2 cellular contexts compared by ENCODE assay signal in the genomic region with DNA sequence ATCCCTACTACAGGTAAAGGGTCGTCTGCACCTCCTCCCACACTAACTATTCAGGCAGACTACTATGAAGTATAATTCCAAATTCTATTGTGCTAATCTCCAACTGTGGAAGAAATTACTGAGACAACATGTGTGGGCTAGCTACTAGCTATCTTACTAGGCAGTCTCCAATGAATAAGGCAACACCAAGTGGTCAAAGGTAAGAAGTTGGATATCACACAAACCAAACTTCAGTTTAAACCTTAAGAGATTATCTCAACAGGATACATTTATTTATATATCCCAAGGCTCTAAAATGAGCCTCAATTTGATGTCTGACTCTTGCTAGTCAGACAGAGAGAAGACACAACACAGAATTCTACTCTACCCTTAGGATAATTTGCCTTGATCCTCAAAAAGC.
TF ChIP-seq lines count a peak whose summit lies in the region.

No MANE protein-coding gene starts in this region.

TF ChIP-seq in IMR-90, 13 proteins besides CTCF, POLR2A, EP300 and RAD21:
- TF ChIP-seq MAFK (IDR thresholded peaks at IDR 0.05; ENCODE audit: low read depth, low read length) (no peak), BHLHE40 (IDR thresholded peaks at IDR 0.05; ENCODE audit: low read depth, low read length) (no peak), SMC3 (IDR thresholded peaks at IDR 0.05; ENCODE audit: low read depth, low read length) (no peak), FOS (IDR thresholded peaks at IDR 0.05; ENCODE audit: low read depth, low read length) (no peak), CHD1 (IDR thresholded peaks at IDR 0.05; ENCODE audit: low read depth, low read length) (no peak), RFX5 (IDR thresholded peaks at IDR 0.05; ENCODE audit: low read depth, low read length) (no peak), NFE2L2 (IDR thresholded peaks at IDR 0.05; ENCODE audit: low read depth, low read length) (no peak), MAZ (IDR thresholded peaks at IDR 0.05; ENCODE audit: borderline replicate concordance, low read depth, low read length) (no peak), MXI1 (IDR thresholded peaks at IDR 0.05; ENCODE audit: borderline replicate concordance, low read depth, low read length) (no peak), RCOR1 (IDR thresholded peaks at IDR 0.05; ENCODE audit: insufficient replicate concordance, low read length) (no peak), CEBPB (IDR thresholded peaks at IDR 0.05; ENCODE audit: low read depth, low read length) (no peak)
- TF ChIP-seq, protein P1, sequence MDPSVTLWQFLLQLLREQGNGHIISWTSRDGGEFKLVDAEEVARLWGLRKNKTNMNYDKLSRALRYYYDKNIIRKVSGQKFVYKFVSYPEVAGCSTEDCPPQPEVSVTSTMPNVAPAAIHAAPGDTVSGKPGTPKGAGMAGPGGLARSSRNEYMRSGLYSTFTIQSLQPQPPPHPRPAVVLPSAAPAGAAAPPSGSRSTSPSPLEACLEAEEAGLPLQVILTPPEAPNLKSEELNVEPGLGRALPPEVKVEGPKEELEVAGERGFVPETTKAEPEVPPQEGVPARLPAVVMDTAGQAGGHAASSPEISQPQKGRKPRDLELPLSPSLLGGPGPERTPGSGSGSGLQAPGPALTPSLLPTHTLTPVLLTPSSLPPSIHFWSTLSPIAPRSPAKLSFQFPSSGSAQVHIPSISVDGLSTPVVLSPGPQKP (IDR thresholded peaks at IDR 0.05; ENCODE audit: borderline replicate concordance, low read depth, low read length): no peak
- TF ChIP-seq, protein P2, sequence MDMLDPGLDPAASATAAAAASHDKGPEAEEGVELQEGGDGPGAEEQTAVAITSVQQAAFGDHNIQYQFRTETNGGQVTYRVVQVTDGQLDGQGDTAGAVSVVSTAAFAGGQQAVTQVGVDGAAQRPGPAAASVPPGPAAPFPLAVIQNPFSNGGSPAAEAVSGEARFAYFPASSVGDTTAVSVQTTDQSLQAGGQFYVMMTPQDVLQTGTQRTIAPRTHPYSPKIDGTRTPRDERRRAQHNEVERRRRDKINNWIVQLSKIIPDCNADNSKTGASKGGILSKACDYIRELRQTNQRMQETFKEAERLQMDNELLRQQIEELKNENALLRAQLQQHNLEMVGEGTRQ (IDR thresholded peaks at IDR 0.05; ENCODE audit: low read depth, low read length): no peak

TF ChIP-seq in H1, 55 proteins besides CTCF, POLR2A, EP300 and RAD21:
- TF ChIP-seq SIX5 (IDR thresholded peaks at IDR 0.05; ENCODE audit: low read depth, low read length) (no peak), YY1 (IDR thresholded peaks at IDR 0.05; ENCODE audit: low read depth, low read length) (no peak), CREB1 (IDR thresholded peaks at IDR 0.05) (no peak), RXRA (IDR thresholded peaks at IDR 0.05; ENCODE audit: insufficient read depth, low read depth, low read length) (no peak), EGR1 (IDR thresholded peaks at IDR 0.05; ENCODE audit: borderline replicate concordance, low read depth, low read length) (no peak), RNF2 (IDR thresholded peaks at IDR 0.05; ENCODE audit: borderline replicate concordance, low read depth, low read length, missing control alignments, poor library complexity, severe bottlenecking) (no peak), CTBP2 (IDR thresholded peaks at IDR 0.05; ENCODE audit: borderline replicate concordance, insufficient read depth, insufficient read length, low read length) (no peak), KDM1A (IDR thresholded peaks at IDR 0.05; ENCODE audit: borderline replicate concordance, low read length) (no peak), NRF1 (IDR thresholded peaks at IDR 0.05; ENCODE audit: low read depth, low read length) (no peak), EZH2 (IDR thresholded peaks at IDR 0.05; ENCODE audit: low read depth, low read length, severe bottlenecking) (no peak)
- TF ChIP-seq, protein P3, sequence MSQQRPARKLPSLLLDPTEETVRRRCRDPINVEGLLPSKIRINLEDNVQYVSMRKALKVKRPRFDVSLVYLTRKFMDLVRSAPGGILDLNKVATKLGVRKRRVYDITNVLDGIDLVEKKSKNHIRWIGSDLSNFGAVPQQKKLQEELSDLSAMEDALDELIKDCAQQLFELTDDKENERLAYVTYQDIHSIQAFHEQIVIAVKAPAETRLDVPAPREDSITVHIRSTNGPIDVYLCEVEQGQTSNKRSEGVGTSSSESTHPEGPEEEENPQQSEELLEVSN (IDR thresholded peaks at IDR 0.05): no peak
- TF ChIP-seq, protein P4, sequence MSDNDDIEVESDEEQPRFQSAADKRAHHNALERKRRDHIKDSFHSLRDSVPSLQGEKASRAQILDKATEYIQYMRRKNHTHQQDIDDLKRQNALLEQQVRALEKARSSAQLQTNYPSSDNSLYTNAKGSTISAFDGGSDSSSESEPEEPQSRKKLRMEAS (IDR thresholded peaks at IDR 0.05): no peak
TF ChIP-seq in H1: peak in this region for 0.
